ENCODE assay signal across 1 cellular context in the genomic region with DNA sequence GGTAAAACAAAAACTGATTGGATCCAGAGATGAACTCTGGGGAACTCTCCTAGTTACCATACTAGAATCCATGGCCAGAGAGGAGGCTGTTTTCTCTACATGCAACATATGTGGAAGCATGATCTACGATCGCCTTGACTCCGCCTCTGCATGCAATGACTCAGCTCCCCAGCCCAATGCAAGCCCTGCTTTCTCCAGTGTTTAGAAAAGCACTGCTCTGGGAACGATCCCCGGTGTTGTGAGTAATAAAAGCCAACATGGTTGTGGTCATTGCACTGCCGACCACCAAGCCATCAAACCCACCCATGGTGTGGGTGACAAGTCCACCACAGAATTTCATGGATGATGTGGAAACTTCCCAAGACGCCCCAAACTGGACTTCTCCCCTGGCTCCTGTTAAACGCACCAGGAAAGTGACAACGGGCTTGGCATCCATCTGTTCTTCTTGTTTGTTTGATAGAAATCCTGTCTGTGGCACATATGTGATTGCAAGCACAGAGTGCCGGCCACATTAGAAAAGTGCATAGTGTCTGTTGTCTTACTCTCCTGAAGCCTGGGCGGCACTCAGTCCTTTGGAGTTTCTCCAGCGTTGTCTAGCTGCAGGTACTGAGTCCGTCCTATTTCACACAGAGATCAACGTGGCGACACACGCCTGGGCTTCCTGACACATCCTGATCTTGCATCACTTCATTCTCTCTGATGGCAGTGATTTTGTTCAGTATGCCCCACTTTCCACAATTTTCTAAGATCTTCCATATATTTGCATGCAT.
TF ChIP-seq lines count a peak whose summit lies in the region.

No MANE protein-coding gene starts in this region.

TF ChIP-seq in K562, 482 proteins besides CTCF, POLR2A, EP300 and RAD21:
- TF ChIP-seq, protein P1, sequence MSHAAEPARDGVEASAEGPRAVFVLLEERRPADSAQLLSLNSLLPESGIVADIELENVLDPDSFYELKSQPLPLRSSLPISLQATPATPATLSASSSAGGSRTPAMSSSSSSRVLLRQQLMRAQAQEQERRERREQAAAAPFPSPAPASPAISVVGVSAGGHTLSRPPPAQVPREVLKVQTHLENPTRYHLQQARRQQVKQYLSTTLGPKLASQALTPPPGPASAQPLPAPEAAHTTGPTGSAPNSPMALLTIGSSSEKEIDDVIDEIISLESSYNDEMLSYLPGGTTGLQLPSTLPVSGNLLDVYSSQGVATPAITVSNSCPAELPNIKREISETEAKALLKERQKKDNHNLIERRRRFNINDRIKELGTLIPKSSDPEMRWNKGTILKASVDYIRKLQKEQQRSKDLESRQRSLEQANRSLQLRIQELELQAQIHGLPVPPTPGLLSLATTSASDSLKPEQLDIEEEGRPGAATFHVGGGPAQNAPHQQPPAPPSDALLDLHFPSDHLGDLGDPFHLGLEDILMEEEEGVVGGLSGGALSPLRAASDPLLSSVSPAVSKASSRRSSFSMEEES (CRISPR knock-in tag; IDR thresholded peaks at IDR 0.05) = no peak
- peak; percentile 33 for TF ChIP-seq NFE2 (IDR thresholded peaks at IDR 0.05; ENCODE audit: low read depth)
